In genomic region chr10:13335881-13336280, GRCh38 we compare ENCODE assay signal across 19 cellular contexts. TPM values are rescaled to one million over a fixed set of nuclear protein-coding genes. Genes with fewer than 3 reads are reported as not detected.
DNase-seq lines count a peak whose midpoint lies in the region; ATAC-seq and TF ChIP-seq lines count a peak whose summit lies in the region.
"Had no signal": no experiment of that assay in that cellular context is flagged by ENCODE, and none has a peak within 500 bp of the region (broad histone marks: within the 10 kb centered on the region; RNA-seq: fewer than 3 reads in every experiment).

No MANE protein-coding gene starts in this region.

- in situ Hi-C loops in KBM-7 (cut with MboI; ENCODE audit: low pct_unique_long_range_greater_than_20kb, low sequenced_read_pairs), result no loop called here

- TF ChIP-seq CTCF in GM12865 (IDR thresholded peaks at IDR 0.05; ENCODE audit: insufficient read depth, low read depth, low read length, missing control alignments) (no peak), activated B cell treated with CpG ODN at 0.5 μM for 24 hours (IDR thresholded peaks at IDR 0.05) (no peak)

- H3K27me3 Mint-ChIP-seq in activated B cell treated with CpG ODN at 0.5 μM for 24 hours (no peaks in the 10 kb centered on the region), immature natural killer cell (ENCODE audit: low read depth in 3 of 3) (peaks cover 0 to 3% (median 0%) of the 10 kb centered on the region in 3 donors)
- H3K27me3 Mint-ChIP-seq: activated CD4-positive, alpha-beta memory T cell treated with anti-CD3 and anti-CD28 coated beads for 36 hours; CD4-positive, alpha-beta memory T cell; central memory CD8-positive, alpha-beta T cell had no signal

- H3K36me3 Mint-ChIP-seq in activated B cell treated with CpG ODN at 0.5 μM for 24 hours (ENCODE audit: low read depth) (peaks cover 63% of the 10 kb centered on the region), immature natural killer cell (peaks cover 8 to 38% (median 17%) of the 10 kb centered on the region in 3 donors)

- intact Hi-C loops in activated B cell treated with CpG ODN at 0.5 μM for 24 hours (cut with micrococcal nuclease), result no loop called here

- no peak overlapping the region for H3K4me3 Mint-ChIP-seq in activated B cell treated with CpG ODN at 0.5 μM for 24 hours
- H3K4me3 Mint-ChIP-seq in immature natural killer cell, result no peak overlapping the region
- H3K4me3 Mint-ChIP-seq: activated CD4-positive, alpha-beta memory T cell treated with anti-CD3 and anti-CD28 coated beads for 36 hours; CD4-positive, alpha-beta memory T cell; central memory CD8-positive, alpha-beta T cell had no signal

- CTCF ChIA-PET in activated B cell treated with CpG ODN at 0.5 μM for 24 hours (lab: Charles Lee), result no interaction called here

- H3K27ac Mint-ChIP-seq in activated B cell treated with CpG ODN at 0.5 μM for 24 hours (no peak overlapping the region), immature natural killer cell (no peak overlapping the region)
- H3K27ac Mint-ChIP-seq: activated CD4-positive, alpha-beta memory T cell treated with anti-CD3 and anti-CD28 coated beads for 36 hours; CD4-positive, alpha-beta memory T cell had no signal

- peak overlapping the region; percentile 4; the same call in 1 of the 2 replicates for H3K4me3 ChIP-seq in GM12865 (ENCODE audit: low read depth, low read length)
- H3K4me3 ChIP-seq: K562, left lung, smooth muscle cell had no signal

- DNase-seq in GM12865 (ENCODE audit: low read depth) (peak; percentile 84), KBM-7 (peak; percentile 32), activated B cell treated with CpG ODN at 0.5 μM for 24 hours (no peak), immature natural killer cell (no peak)
- DNase-seq in activated CD8-positive, alpha-beta memory T cell treated with anti-CD3 and anti-CD28 coated beads, Interleukin-2, amount 50 U/mL, for 48 hours, result no peak
- DNase-seq in activated CD4-positive, alpha-beta T cell treated with anti-CD3 and anti-CD28 coated beads, Interleukin-2, amount 50 U/mL, for 1 hour, result no peak
- DNase-seq: activated CD4-positive, alpha-beta memory T cell treated with anti-CD3 and anti-CD28 coated beads for 36 hours; CD4-positive, alpha-beta memory T cell; left lung; NCI-H1417 treated with DMSO at 0.1 percent for 48 hours; NCI-H524 treated with DMSO at 0.1 percent for 48 hours; PC-3; SK-N-SH; stimulated activated naive CD4-positive, alpha-beta T cell treated with Interleukin-2 at 50 U/mL for 16 hours had no signal

- H3K4me1 Mint-ChIP-seq in activated B cell treated with CpG ODN at 0.5 μM for 24 hours (peaks cover 14% of the 10 kb centered on the region), immature natural killer cell (peaks cover 13 to 17% of the 10 kb centered on the region in 2 donors)

- POLR2A ChIA-PET in activated B cell treated with CpG ODN at 0.5 μM for 24 hours (lab: Charles Lee), result interaction anchor here (0.7 kb wide), 1 partner anchor 878 kb away, joined by 9 read pairs; no protein-coding TSS in a partner anchor

- peak; percentile 51 for ATAC-seq in GM21717 (IDR thresholded peaks at IDR 0.05; ENCODE audit: unreplicated experiment)
- ATAC-seq in activated B cell treated with CpG ODN at 0.5 μM for 24 hours (ENCODE audit: low read depth), result peak; percentile 28
- ATAC-seq in HG02970 (IDR thresholded peaks at IDR 0.05; ENCODE audit: low FRiP score, unreplicated experiment), result no peak
- ATAC-seq: K562, left lung, PC-3 had no signal

- no peaks in the 10 kb centered on the region for H3K9me3 Mint-ChIP-seq in activated B cell treated with CpG ODN at 0.5 μM for 24 hours
- no peaks in the 10 kb centered on the region for H3K9me3 Mint-ChIP-seq in immature natural killer cell
- H3K9me3 Mint-ChIP-seq: activated CD4-positive, alpha-beta memory T cell treated with anti-CD3 and anti-CD28 coated beads for 36 hours; central memory CD8-positive, alpha-beta T cell had no signal

RNA-seq across cellular contexts. Expression of gene SEPHS1, which starts 12.2 kb away (rescaled TPM):
- 36.7 and 38.0 TPM in 2 replicates for total RNA-seq in activated B cell treated with CpG ODN at 0.5 μM for 24 hours
- polyA plus RNA-seq in immature natural killer cell, result 10 to 100 TPM; 14.3 to 19.3 (median 18.4) TPM

RNA-seq across cellular contexts. Expression of gene PHYH, which starts 36.0 kb away (rescaled TPM):
- total RNA-seq in activated B cell treated with CpG ODN at 0.5 μM for 24 hours, result 10.4 and 10.8 TPM in 2 replicates
- 10 to 100 TPM in 2 of 3 donors, 1 to 10 TPM in 1; 6.7 to 11.5 (median 11.4) TPM for polyA plus RNA-seq in immature natural killer cell

Comparison
In these comparisons a context has a peak if more than half of its experiments do, and no peak if none do; other contexts are left out.
1. DNase-seq: peak in GM12865 (single experiment) and KBM-7 (single experiment); none in activated B cell treated with CpG ODN at 0.5 μM for 24 hours (single experiment), immature natural killer cell (0 of 3), activated CD8-positive, alpha-beta memory T cell treated with anti-CD3 and anti-CD28 coated beads, Interleukin-2, amount 50 U/mL, for 48 hours (single experiment) and activated CD4-positive, alpha-beta T cell treated with anti-CD3 and anti-CD28 coated beads, Interleukin-2, amount 50 U/mL, for 1 hour (single experiment).